Comparison of ENCODE assay signal across 22 cellular contexts in genomic region chr6:158218467-158218866, GRCh38. TPM values are rescaled to one million over a fixed set of nuclear protein-coding genes. Genes with fewer than 3 reads are reported as not detected.
DNase-seq lines count a peak whose midpoint lies in the region; ATAC-seq, FAIRE-seq and TF ChIP-seq lines count a peak whose summit lies in the region.
"Had no signal": no experiment of that assay in that cellular context is flagged by ENCODE, and none has a peak within 500 bp of the region (broad histone marks: within the 10 kb centered on the region; RNA-seq: fewer than 3 reads in every experiment).

No MANE protein-coding gene starts in this region.

- BruUV-seq in K562 (replicated peaks; lab: Mats Ljungman, UMichigan) = no TSS peak

- H3K4me1 Mint-ChIP-seq in activated naive CD4-positive, alpha-beta T cell treated with anti-CD3 and anti-CD28 coated beads, Interleukin-2, amount 10 ng/mL, durations not matched to agents 7 days and 5 days = peaks cover 13% of the 10 kb centered on the region

- no peaks in the 10 kb centered on the region for H3K9me3 Mint-ChIP-seq in activated naive CD4-positive, alpha-beta T cell treated with anti-CD3 and anti-CD28 coated beads, Interleukin-2, amount 10 ng/mL, durations not matched to agents 7 days and 5 days
- H3K9me3 Mint-ChIP-seq: CD4-positive, alpha-beta memory T cell had no signal

- TF ChIP-seq CTCF in HEK293 (tag by site-specific recombination; IDR thresholded peaks at IDR 0.05) (no peak), K562 (IDR thresholded peaks at IDR 0.05 in 2 of 3, conservative IDR thresholded peaks at IDR 0.05 in 1 of 3; ENCODE audit: insufficient read depth in 2 of 3, low read depth in 1 of 3, low read length in 3 of 3) (no peak)

- H3K27ac ChIP-seq in HEK293 (ENCODE audit: extremely low read depth, low read depth, low read length) = no peak overlapping the region
- H3K27ac ChIP-seq in K562 (ENCODE audit: extremely low read depth, low read depth, low read length) = no peak overlapping the region
- no peak overlapping the region for H3K27ac ChIP-seq in mesenchymal stem cell (ENCODE audit: low read length, poor library complexity, severe bottlenecking)
- H3K27ac ChIP-seq: 22Rv1, BLaER1, HL-60, SK-N-MC had no signal

- H2BK120ac ChIP-seq in mesenchymal stem cell (ENCODE audit: low read depth, low read length) = no peak overlapping the region

- TF ChIP-seq EP300 in K562 (IDR thresholded peaks at IDR 0.05; ENCODE audit: low read length) = no peak

- no peaks in the 10 kb centered on the region for H4K20me1 ChIP-seq in K562 (replicated peaks; ENCODE audit: control insufficient read depth, insufficient read depth, low read length)
- H4K20me1 ChIP-seq: BLaER1 had no signal

- peaks cover 18% of the 10 kb centered on the region for H3K27me3 Mint-ChIP-seq in activated naive CD4-positive, alpha-beta T cell treated with anti-CD3 and anti-CD28 coated beads, Interleukin-2, amount 10 ng/mL, durations not matched to agents 7 days and 5 days
- H3K27me3 Mint-ChIP-seq: CD4-positive, alpha-beta memory T cell had no signal

- H2AK5ac ChIP-seq in mesenchymal stem cell (ENCODE audit: low read length, severe bottlenecking) = no peak overlapping the region

- no peak for TF ChIP-seq POLR2A in K562 (conservative IDR thresholded peaks at IDR 0.05)

- H3K4me2 ChIP-seq in K562 (ENCODE audit: insufficient read depth, low read length) (no peak overlapping the region), mesenchymal stem cell (ENCODE audit: low read length, poor library complexity, severe bottlenecking) (no peak overlapping the region)
- H3K4me2 ChIP-seq: BLaER1 had no signal

- peak overlapping the region in 1 of 2 experiments; percentile 70 for H2BK12ac ChIP-seq in mesenchymal stem cell (ENCODE audit: low read length in 2 of 2)

- no peak overlapping the region for H4K91ac ChIP-seq in mesenchymal stem cell (ENCODE audit: low read length)

- no peak overlapping the region for H3K4me3 ChIP-seq in HEK293 (ENCODE audit: low read depth, low read length)
- no peak overlapping the region for H3K4me3 ChIP-seq in K562
- no peak overlapping the region for H3K4me3 ChIP-seq in mesenchymal stem cell (ENCODE audit: insufficient read depth in 1 of 2, low read depth in 1 of 2, low read length in 2 of 2)
- H3K4me3 ChIP-seq: BLaER1, MG63, SK-N-MC had no signal

- H3K4me1 ChIP-seq in HEK293 (ENCODE audit: control insufficient read depth, insufficient read depth, low read length) (peaks cover 3% of the 10 kb centered on the region; the same call in 1 of the 2 replicates), K562 (replicated peaks in 1 of 2; ENCODE audit: control insufficient read depth in 2 of 2, insufficient read depth in 2 of 2, low read length in 2 of 2) (no peaks in the 10 kb centered on the region), mesenchymal stem cell (ENCODE audit: control insufficient read depth, insufficient read depth, low read depth, low read length) (peaks cover 1% of the 10 kb centered on the region)
- H3K4me1 ChIP-seq: BLaER1 had no signal

- H4K8ac ChIP-seq in mesenchymal stem cell (ENCODE audit: low read length) = no peak overlapping the region

- H3K27ac Mint-ChIP-seq in activated naive CD4-positive, alpha-beta T cell treated with anti-CD3 and anti-CD28 coated beads, Interleukin-2, amount 10 ng/mL, durations not matched to agents 7 days and 5 days = peak overlapping the region; percentile 42
- H3K27ac Mint-ChIP-seq: CD4-positive, alpha-beta memory T cell; H9 had no signal

- intact Hi-C loops in K562 (cut with micrococcal nuclease) = no loop called here

- no peak overlapping the region for H3K14ac ChIP-seq in mesenchymal stem cell (ENCODE audit: low read length in 2 of 2)

- no peak for DNase-seq in activated naive CD4-positive, alpha-beta T cell treated with anti-CD3 and anti-CD28 coated beads, Interleukin-2, amount 10 ng/mL, durations not matched to agents 7 days and 5 days
- DNase-seq in activated naive CD4-positive, alpha-beta T cell treated with anti-CD3 and anti-CD28 coated beads, Interleukin-2, amount 50 U/mL, for 16 hours = no peak
- no peak for DNase-seq in K562 (ENCODE audit: extremely low read depth in 1 of 4, low spot score in 3 of 4)
- no peak for DNase-seq in mesenchymal stem cell
- DNase-seq in HT-29 (ENCODE audit: low spot score) = no peak
- no peak for DNase-seq in NCI-H69 (lab: John Stamatoyannopoulos, UW)
- no peak for DNase-seq in frontal cortex (ENCODE audit: low spot score in 2 of 2)
- DNase-seq: CD4-positive, alpha-beta memory T cell; COR-L47; H9; KBM-7; NCI-H1105 treated with DMSO at 0.1 percent for 48 hours; NCI-H446; NCI-H524 treated with DMSO at 0.1 percent for 48 hours; NCI-H82 had no signal

- no peak overlapping the region for H3K4me3 Mint-ChIP-seq in activated naive CD4-positive, alpha-beta T cell treated with anti-CD3 and anti-CD28 coated beads, Interleukin-2, amount 10 ng/mL, durations not matched to agents 7 days and 5 days
- H3K4me3 Mint-ChIP-seq: CD4-positive, alpha-beta memory T cell; H9 had no signal

- H3K36me3 Mint-ChIP-seq in activated naive CD4-positive, alpha-beta T cell treated with anti-CD3 and anti-CD28 coated beads, Interleukin-2, amount 10 ng/mL, durations not matched to agents 7 days and 5 days = no peaks in the 10 kb centered on the region
- H3K36me3 Mint-ChIP-seq: CD4-positive, alpha-beta memory T cell had no signal

- no peak for TF ChIP-seq RAD21 in K562 (CRISPR knock-in tag; conservative IDR thresholded peaks at IDR 0.05 in 1 of 2, IDR thresholded peaks at IDR 0.05 in 1 of 2)

- H3K27me3 ChIP-seq in K562 (ENCODE audit: control insufficient read depth in 2 of 2, insufficient read depth in 2 of 2, low read length in 2 of 2) (no peaks in the 10 kb centered on the region), mesenchymal stem cell (ENCODE audit: control insufficient read depth in 1 of 2, insufficient read depth in 1 of 2, low read length in 2 of 2) (no peaks in the 10 kb centered on the region)
- H3K27me3 ChIP-seq: BLaER1, MG63 had no signal

- peak overlapping the region in 1 of 2 experiments; percentile 78 for H3K18ac ChIP-seq in mesenchymal stem cell (ENCODE audit: low read depth in 1 of 2, low read length in 2 of 2)

- no peak for ATAC-seq in K562
- ATAC-seq: Panc1 had no signal

- no peak overlapping the region for H2BK15ac ChIP-seq in mesenchymal stem cell (ENCODE audit: low read depth, poor library complexity, severe bottlenecking)

- no peak overlapping the region for H2BK5ac ChIP-seq in mesenchymal stem cell (ENCODE audit: low read depth, low read length, poor library complexity, severe bottlenecking)

- WGBS in K562 (ENCODE audit: insufficient coverage, low coverage, missing lambda C conversion rate) = 0% methylated on average over 1 of the region's 1 CpG
- 88% methylated on average over 1 of the region's 1 CpG for WGBS in mesenchymal stem cell

- CTCF ChIA-PET in activated naive CD4-positive, alpha-beta T cell treated with anti-CD3 and anti-CD28 coated beads, Interleukin-2, amount 10 ng/mL, durations not matched to agents 7 days and 5 days (lab: Charles Lee) = interaction anchor here (0.7 to 3.0 kb wide), 7 partner anchors 10 to 472 kb away, joined by 3 to 12 read pairs (median 4); no protein-coding TSS in a partner anchor
- CTCF ChIA-PET in HEK293 (lab: Yijun Ruan, JAX) = interaction anchor here (0.6 to 3.0 kb wide), 15 partner anchors 8 to 885 kb away, joined by 3 to 20 read pairs (median 4); no protein-coding TSS in a partner anchor
- CTCF ChIA-PET in K562 (lab: Yijun Ruan, JAX; ENCODE audit: low intra/inter-chr PET ratio) = no interaction called here

- no peaks in the 10 kb centered on the region for H3K9me3 ChIP-seq in HEK293 (ENCODE audit: control insufficient read depth, insufficient read depth, low read depth, low read length)
- H3K9me3 ChIP-seq in K562 (replicated peaks; ENCODE audit: control insufficient read depth, insufficient read depth, low read depth, low read length) = no peaks in the 10 kb centered on the region; the same call in 1 of the 2 replicates
- H3K9me3 ChIP-seq in mesenchymal stem cell (ENCODE audit: control insufficient read depth, low read length) = no peaks in the 10 kb centered on the region
- H3K9me3 ChIP-seq: BLaER1 had no signal

- no peaks in the 10 kb centered on the region for H3K9me1 ChIP-seq in K562 (ENCODE audit: control insufficient read depth, insufficient read depth, low read length)

- no peaks in the 10 kb centered on the region for H3K79me1 ChIP-seq in mesenchymal stem cell (replicated peaks; ENCODE audit: low read length, poor library complexity, severe bottlenecking)

- peak overlapping the region in 1 of 2 experiments; percentile 14 for H3K23ac ChIP-seq in mesenchymal stem cell (ENCODE audit: low read length in 2 of 2)

- H3K9ac ChIP-seq in K562 (ENCODE audit: insufficient read depth in 1 of 2, low read depth in 2 of 2, low read length in 2 of 2) = no peak overlapping the region
- peak overlapping the region; percentile 68 for H3K9ac ChIP-seq in mesenchymal stem cell (ENCODE audit: low read length)
- H3K9ac ChIP-seq: BLaER1 had no signal

- H2AFZ ChIP-seq in K562 (ENCODE audit: low read depth, low read length) (no peak overlapping the region), mesenchymal stem cell (ENCODE audit: low read depth, low read length) (no peak overlapping the region)

- POLR2A ChIA-PET in HEK293 (lab: Yijun Ruan, JAX) = no interaction called here
- POLR2A ChIA-PET in K562 (lab: Yijun Ruan, JAX) = no interaction called here

- no peaks in the 10 kb centered on the region for H3K36me3 ChIP-seq in HEK293 (ENCODE audit: control insufficient read depth in 2 of 2, insufficient read depth in 1 of 2, low read length in 2 of 2)
- no peaks in the 10 kb centered on the region for H3K36me3 ChIP-seq in K562 (ENCODE audit: control insufficient read depth, insufficient read depth, low read length)
- H3K36me3 ChIP-seq in mesenchymal stem cell (ENCODE audit: control insufficient read depth in 1 of 2, insufficient read depth in 2 of 2, low read depth in 1 of 2, low read length in 2 of 2) = no peaks in the 10 kb centered on the region
- H3K36me3 ChIP-seq: BLaER1, MG63 had no signal

- H3K79me2 ChIP-seq in K562 (ENCODE audit: control insufficient read depth, insufficient read depth, low read length) = no peaks in the 10 kb centered on the region

- no peak for FAIRE-seq in K562 (lab: Jason Lieb, UNC)
- FAIRE-seq in frontal cortex (lab: Jason Lieb, UNC) = no peak

- H3K4ac ChIP-seq in mesenchymal stem cell (ENCODE audit: low read depth in 1 of 2, low read length in 2 of 2) = no peak overlapping the region

- in situ Hi-C loops in K562 (cut with MboI) = loop anchor here (10.0 kb wide), 1 partner anchor 756 kb away; no protein-coding TSS in a partner anchor

RNA-seq across cellular contexts. Expression of gene GTF2H5, which starts 50.3 kb away (rescaled TPM):
- 1.4 and 4.6 TPM in 2 replicates for total RNA-seq in K562 (2011; cell fraction: chromatin; rRNA removed; ENCODE audit: low replicate concordance)
- total RNA-seq in K562 (2011; cell fraction: nucleolus; rRNA removed) = 0.67 and 1.1 TPM in 2 replicates
- 1.6 and 5.2 TPM in 2 replicates for total RNA-seq in K562 (2011; cell fraction: nucleoplasm; rRNA removed)
- total RNA-seq in K562 (2014; rRNA removed) = 4.0 and 4.3 TPM in 2 replicates
- 28.8 and 33.6 TPM in 2 replicates for total RNA-seq in K562 (2014; rRNA removed; fragmentation: Illumina TruSeq; extraction: Trizol)
- 22.5 and 24.1 TPM in 2 replicates for total RNA-seq in K562 (2015; rRNA removed; fragmentation: Illumina TruSeq; extraction: Trizol)
- 27.2 and 30.1 TPM in 2 replicates for total RNA-seq in K562 (2021)
- polyA plus RNA-seq in K562 (2011; rRNA removed) = 17.2 and 24.9 TPM in 2 replicates
- polyA plus RNA-seq in K562 (2011; cell fraction: cytosol; rRNA removed) = 2.9 and 5.0 TPM in 2 replicates
- 1.6 and 3.1 TPM in 2 replicates for polyA plus RNA-seq in K562 (2011; cell fraction: nucleus; rRNA removed)
- polyA plus RNA-seq in K562 (2012) = 14.6 and 23.1 TPM in 2 replicates
- polyA plus RNA-seq in K562 (2014; fragmentation: Illumina TruSeq; extraction: Trizol) = 15.2 and 15.8 TPM in 2 replicates
- 10 to 100 TPM; 48.8 to 58.4 TPM for polyA plus RNA-seq in K562 (2014; fragmentation: Nextera tagmentation; extraction: Ambion mirVana)
- 14.9 and 19.1 TPM in 2 replicates for polyA plus RNA-seq in K562 (2014; rRNA removed)
- 6.6 and 7.4 TPM in 2 replicates for polyA minus RNA-seq in K562 (2011; rRNA and poly(A)+ RNA removed)
- 0.46 and 1.5 TPM in 2 replicates for polyA minus RNA-seq in K562 (2011; cell fraction: cytosol; rRNA and poly(A)+ RNA removed)
- 0.54 and 0.78 TPM in 2 replicates for polyA minus RNA-seq in K562 (2011; cell fraction: nucleus; rRNA and poly(A)+ RNA removed)
- 38.6 TPM for polyA plus RNA-seq in mesenchymal stem cell (2013, experiment 1 of 2)
- 42.0 TPM for polyA plus RNA-seq in mesenchymal stem cell (2013, experiment 2 of 2)
- 1.5 and 1.8 TPM in 2 replicates for total RNA-seq in HT-29 (2014; rRNA removed; shearing (Covaris generic))
- 20.0 TPM for total RNA-seq in frontal cortex

RNA-seq across cellular contexts. Expression of gene SERAC1, which starts 50.4 kb away (rescaled TPM):
- total RNA-seq in K562 (2011; cell fraction: chromatin; rRNA removed; ENCODE audit: low replicate concordance) = 4.6 and 10.9 TPM in 2 replicates
- total RNA-seq in K562 (2011; cell fraction: nucleolus; rRNA removed) = 2.8 and 3.8 TPM in 2 replicates
- total RNA-seq in K562 (2011; cell fraction: nucleoplasm; rRNA removed) = 5.1 and 11.2 TPM in 2 replicates
- total RNA-seq in K562 (2014; rRNA removed) (2.2 and 2.8 TPM in 2 replicates), K562 (2014; rRNA removed; fragmentation: Illumina TruSeq; extraction: Trizol) (3.5 and 4.4 TPM in 2 replicates), K562 (2015; rRNA removed; fragmentation: Illumina TruSeq; extraction: Trizol) (2.9 and 3.6 TPM in 2 replicates), K562 (2021) (2.6 and 4.2 TPM in 2 replicates), frontal cortex (17.5 TPM)
- polyA plus RNA-seq in K562 (2011; rRNA removed) (4.8 and 6.2 TPM in 2 replicates), K562 (2014; fragmentation: Illumina TruSeq; extraction: Trizol) (3.1 and 3.3 TPM in 2 replicates), K562 (2014; fragmentation: Nextera tagmentation; extraction: Ambion mirVana) (1 to 10 TPM; 1.8 to 2.0 TPM), K562 (2014; rRNA removed) (2.2 and 3.4 TPM in 2 replicates)
- 1.7 and 3.1 TPM in 2 replicates for polyA plus RNA-seq in K562 (2011; cell fraction: cytosol; rRNA removed)
- polyA plus RNA-seq in K562 (2011; cell fraction: nucleus; rRNA removed) = 4.4 and 5.3 TPM in 2 replicates
- polyA plus RNA-seq in K562 (2012) = 2.8 and 3.8 TPM in 2 replicates
- 6.8 and 7.7 TPM in 2 replicates for polyA minus RNA-seq in K562 (2011; rRNA and poly(A)+ RNA removed)
- 2.6 and 2.9 TPM in 2 replicates for polyA minus RNA-seq in K562 (2011; cell fraction: cytosol; rRNA and poly(A)+ RNA removed)
- polyA minus RNA-seq in K562 (2011; cell fraction: nucleus; rRNA and poly(A)+ RNA removed) = 3.4 and 5.3 TPM in 2 replicates
- polyA plus RNA-seq in mesenchymal stem cell (2013, experiment 1 of 2) = 3.5 TPM
- polyA plus RNA-seq in mesenchymal stem cell (2013, experiment 2 of 2) = 3.6 TPM
- 1.1 and 3.1 TPM in 2 replicates for total RNA-seq in HT-29 (2014; rRNA removed; shearing (Covaris generic))
